ENCODE assay signal across 1 cellular context in genomic region chr16:31228206-31228605, GRCh38.
TF ChIP-seq lines count a peak whose summit lies in the region.

No MANE protein-coding gene starts in this region.

TF ChIP-seq in HepG2, 621 proteins besides CTCF, POLR2A, EP300 and RAD21:
- TF ChIP-seq TP53 (CRISPR knock-in tag; conservative IDR thresholded peaks at IDR 0.05) (no peak), ATF6 (CRISPR knock-in tag; conservative IDR thresholded peaks at IDR 0.05) (no peak), ZNF205 (CRISPR knock-in tag; IDR thresholded peaks at IDR 0.05) (no peak), E2F1 (CRISPR knock-in tag; IDR thresholded peaks at IDR 0.05) (no peak), HMG20B (CRISPR knock-in tag; conservative IDR thresholded peaks at IDR 0.05) (no peak), YEATS4 (CRISPR knock-in tag; IDR thresholded peaks at IDR 0.05; ENCODE audit: borderline replicate concordance) (no peak), ZNF382 (CRISPR knock-in tag; IDR thresholded peaks at IDR 0.05; ENCODE audit: borderline replicate concordance) (no peak), ZBTB49 (CRISPR knock-in tag; IDR thresholded peaks at IDR 0.05; ENCODE audit: borderline replicate concordance) (no peak), AHDC1 (CRISPR knock-in tag; IDR thresholded peaks at IDR 0.05; ENCODE audit: borderline replicate concordance) (no peak), NAIF1 (CRISPR knock-in tag; IDR thresholded peaks at IDR 0.05; ENCODE audit: borderline replicate concordance) (no peak), HDAC6 (IDR thresholded peaks at IDR 0.05; ENCODE audit: low read depth, low read length) (no peak), ZNF10 (CRISPR knock-in tag; IDR thresholded peaks at IDR 0.05; ENCODE audit: borderline replicate concordance, low read depth) (no peak)
